9 cellular contexts compared by ENCODE assay signal in genomic region chr1:179295356-179295755, GRCh38. TPM values are rescaled to one million over a fixed set of nuclear protein-coding genes. Genes with fewer than 3 reads are reported as not detected.
A peak's percentile ranks its signal among the peaks of the same experiment; 100 is the strongest.
DNase-seq lines count a peak whose midpoint lies in the region; ATAC-seq, FAIRE-seq and TF ChIP-seq lines count a peak whose summit lies in the region.
"Had no signal": no experiment of that assay in that cellular context is flagged by ENCODE, and none has a peak within 500 bp of the region (broad histone marks: within the 10 kb centered on the region; RNA-seq: fewer than 3 reads in every experiment).

No MANE protein-coding gene starts in this region.

- peak overlapping the region; percentile 100 for H3K4me3 Mint-ChIP-seq in activated naive CD8-positive, alpha-beta T cell treated with anti-CD3 and anti-CD28 coated beads, Interleukin-2, amount 10 ng/mL, durations not matched to agents 7 days and 5 days

- H3K4me3 ChIP-seq in left ventricle myocardium inferior (peak overlapping the region; percentile 83), heart right ventricle (peak overlapping the region in 4 of 10 donors; percentile 73 to 84 (median 76)), left lung (peak overlapping the region in 1 of 2 donors; percentile 79), upper lobe of left lung (peak overlapping the region in 2 of 4 donors; percentile 82 to 84)

- H3K9me3 Mint-ChIP-seq in activated naive CD8-positive, alpha-beta T cell treated with anti-CD3 and anti-CD28 coated beads, Interleukin-2, amount 10 ng/mL, durations not matched to agents 7 days and 5 days: no peaks in the 10 kb centered on the region

- intact Hi-C loops in left ventricle myocardium inferior (cut with micrococcal nuclease): no loop called here
- intact Hi-C loops in heart right ventricle (cut with DNase I): loop anchor here in 5 of 10 donors (10.0 kb wide), 3 partner anchors 69 to 211 kb away; partner anchors contain the start of genes AXDND1 (in 3 of the 5) and TOR3A (in 1 of the 5)
- intact Hi-C loops in left lung (cut with DNase I): no loop called here

- ATAC-seq in heart right ventricle (no peak), left lung (no peak), upper lobe of left lung (ENCODE audit: low FRiP score in 2 of 2) (no peak), GM21367 (IDR thresholded peaks at IDR 0.05; ENCODE audit: unreplicated experiment) (no peak), GM21423 (IDR thresholded peaks at IDR 0.05; ENCODE audit: unreplicated experiment) (no peak)
- no peak for ATAC-seq in activated naive CD8-positive, alpha-beta T cell treated with anti-CD3 and anti-CD28 coated beads, Interleukin-2, amount 10 ng/mL, durations not matched to agents 7 days and 5 days (ENCODE audit: low read depth)

- H3K9me3 ChIP-seq in left ventricle myocardium inferior (replicated peaks) (no peaks in the 10 kb centered on the region), heart right ventricle (no peaks in the 10 kb centered on the region), left lung (no peaks in the 10 kb centered on the region), upper lobe of left lung (no peaks in the 10 kb centered on the region)

- 95 to 97% methylated on average over 2 of the region's 2 CpGs for WGBS in heart right ventricle, 2 donors
- 87 to 100% methylated on average over 2 of the region's 2 CpGs for WGBS in upper lobe of left lung, 2 donors

- H3K4me1 ChIP-seq in left ventricle myocardium inferior (peaks cover 24% of the 10 kb centered on the region), heart right ventricle (peaks cover 0 to 63% (median 20%) of the 10 kb centered on the region in 9 donors), left lung (peaks cover 8 to 60% of the 10 kb centered on the region in 2 donors), upper lobe of left lung (peaks cover 17 to 38% (median 26%) of the 10 kb centered on the region in 4 donors)

- peaks cover 27% of the 10 kb centered on the region for H3K36me3 Mint-ChIP-seq in activated naive CD8-positive, alpha-beta T cell treated with anti-CD3 and anti-CD28 coated beads, Interleukin-2, amount 10 ng/mL, durations not matched to agents 7 days and 5 days

- POLR2A ChIA-PET in activated naive CD8-positive, alpha-beta T cell treated with anti-CD3 and anti-CD28 coated beads, Interleukin-2, amount 10 ng/mL, durations not matched to agents 7 days and 5 days (lab: Charles Lee): interaction anchor here (0.8 to 2.6 kb wide), 4 partner anchors 33 to 213 kb away, joined by 3 to 24 read pairs (median 8); partner anchors contain the start of genes AXDND1 and TOR3A

- DNase-seq in left ventricle myocardium inferior (no peak), heart right ventricle (no peak), left lung (no peak), upper lobe of left lung (no peak), urothelium cell line (ENCODE audit: low spot score) (no peak)
- no peak for DNase-seq in activated naive CD8-positive, alpha-beta T cell treated with anti-CD3 and anti-CD28 coated beads, Interleukin-2, amount 10 ng/mL, durations not matched to agents 7 days and 5 days
- DNase-seq: NCI-H1048 had no signal

- H3K27me3 ChIP-seq in left ventricle myocardium inferior (ENCODE audit: low read depth) (no peaks in the 10 kb centered on the region), heart right ventricle (no peaks in the 10 kb centered on the region), left lung (no peaks in the 10 kb centered on the region), upper lobe of left lung (no peaks in the 10 kb centered on the region)

- H3K36me3 ChIP-seq in left ventricle myocardium inferior: no peaks in the 10 kb centered on the region
- H3K36me3 ChIP-seq in heart right ventricle: peaks cover 0 to 5% (median 0%) of the 10 kb centered on the region in 9 donors
- no peaks in the 10 kb centered on the region for H3K36me3 ChIP-seq in left lung
- H3K36me3 ChIP-seq in upper lobe of left lung: no peaks in the 10 kb centered on the region

- peak overlapping the region; percentile 97 for H3K27ac Mint-ChIP-seq in activated naive CD8-positive, alpha-beta T cell treated with anti-CD3 and anti-CD28 coated beads, Interleukin-2, amount 10 ng/mL, durations not matched to agents 7 days and 5 days

- peak overlapping the region; percentile 92 for H3K27ac ChIP-seq in left ventricle myocardium inferior (replicated peaks)
- H3K27ac ChIP-seq in heart right ventricle: peak overlapping the region in 4 of 10 donors; percentile 1 to 93 (median 52)
- H3K27ac ChIP-seq in left lung: peak overlapping the region; percentile 89 to 95
- peak overlapping the region in 3 of 4 donors; percentile 32 to 96 (median 93) for H3K27ac ChIP-seq in upper lobe of left lung

- H3K4me1 Mint-ChIP-seq in activated naive CD8-positive, alpha-beta T cell treated with anti-CD3 and anti-CD28 coated beads, Interleukin-2, amount 10 ng/mL, durations not matched to agents 7 days and 5 days: peaks cover 52% of the 10 kb centered on the region

- no peaks in the 10 kb centered on the region for H3K27me3 Mint-ChIP-seq in activated naive CD8-positive, alpha-beta T cell treated with anti-CD3 and anti-CD28 coated beads, Interleukin-2, amount 10 ng/mL, durations not matched to agents 7 days and 5 days

- TF ChIP-seq POLR2A in upper lobe of left lung (IDR thresholded peaks at IDR 0.05): no peak

- no peak for TF ChIP-seq EP300 in upper lobe of left lung (IDR thresholded peaks at IDR 0.05)

- FAIRE-seq in urothelium cell line (lab: Jason Lieb, UNC): no peak

- TF ChIP-seq CTCF in left ventricle myocardium inferior (IDR thresholded peaks at IDR 0.05; ENCODE audit: borderline replicate concordance) (no peak), heart right ventricle (IDR thresholded peaks at IDR 0.05) (no peak), left lung (IDR thresholded peaks at IDR 0.05) (no peak), upper lobe of left lung (IDR thresholded peaks at IDR 0.05) (no peak)

RNA-seq across cellular contexts. Expression of gene SOAT1, which starts 1.8 kb away (rescaled TPM):
- total RNA-seq in left ventricle myocardium inferior (9.8 TPM), heart right ventricle (10 to 100 TPM in 2 of 10 donors, 1 to 10 TPM in 8; 5.5 to 19.4 (median 7.6) TPM), left lung (100 to 1,000 TPM in 1 of 2 donors, 10 to 100 TPM in 1; 75.6 to 102 TPM), upper lobe of left lung (10 to 100 TPM; 14.6 to 95.6 (median 34.3) TPM)
- polyA plus RNA-seq in heart right ventricle: 1 to 10 TPM; 2.6 to 3.0 TPM
- 10 to 100 TPM; 58.3 to 62.8 TPM for total RNA-seq in activated naive CD8-positive, alpha-beta T cell treated with anti-CD3 and anti-CD28 coated beads, Interleukin-2, amount 10 ng/mL, durations not matched to agents 7 days and 5 days
